Comparison of ENCODE assay signal across 1 cellular context in the genomic region with DNA sequence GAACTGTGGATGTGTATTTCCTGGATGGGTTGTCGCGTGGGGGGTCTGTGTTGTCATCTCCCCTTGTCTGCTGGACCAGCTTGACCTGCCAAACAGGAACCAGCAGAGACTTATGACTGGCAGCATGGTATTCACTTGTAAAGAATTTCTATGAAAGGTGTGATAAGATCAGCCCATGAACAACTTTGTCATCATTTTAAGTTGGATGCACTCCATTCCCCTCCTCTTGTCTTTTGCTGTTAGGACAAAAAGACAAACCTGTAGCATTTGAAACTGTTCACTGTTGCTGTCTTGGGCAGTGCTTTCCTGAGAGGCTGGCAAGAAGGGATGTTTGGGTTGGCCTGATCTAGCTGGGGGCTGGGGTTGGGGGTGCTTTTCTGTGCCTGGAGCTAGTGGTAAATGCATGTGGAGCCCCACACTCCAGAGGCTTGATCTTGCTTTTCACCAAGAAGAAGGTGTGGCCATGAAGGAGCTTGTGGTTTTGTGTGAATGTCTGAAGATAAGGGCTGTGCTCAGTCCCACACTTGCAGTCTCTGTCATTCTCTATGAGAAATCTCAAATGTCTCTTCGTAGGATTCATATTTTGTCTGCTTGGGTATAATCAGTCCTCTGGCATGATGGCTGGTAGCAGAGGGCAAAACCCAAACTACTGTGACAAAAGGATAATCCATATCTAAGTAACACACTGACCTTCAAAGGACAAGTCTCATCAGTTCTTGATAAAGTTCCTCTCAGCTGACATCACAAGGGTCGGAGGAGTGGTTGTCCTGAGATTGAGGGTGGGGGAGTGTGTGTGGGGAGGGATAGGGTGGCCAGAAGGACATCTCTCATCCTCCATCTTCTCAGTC.
TF ChIP-seq lines count a peak whose summit lies in the region.

No MANE protein-coding gene starts in this region.

TF ChIP-seq in K562, 482 proteins besides CTCF, POLR2A, EP300 and RAD21 (continued from another document and continues in another):
- TF ChIP-seq ZNF318 (IDR thresholded peaks at IDR 0.05; ENCODE audit: borderline replicate concordance in 1 of 2, low read depth in 1 of 2) (no peak), PHB2 (IDR thresholded peaks at IDR 0.05; ENCODE audit: low read depth) (no peak), CHD7 (IDR thresholded peaks at IDR 0.05; ENCODE audit: low read depth, low read length) (no peak), KDM1A (IDR thresholded peaks at IDR 0.05) (peak; percentile 99), SNAPC5 (CRISPR knock-in tag; IDR thresholded peaks at IDR 0.05) (no peak), WHSC1 (IDR thresholded peaks at IDR 0.05; ENCODE audit: low read length) (no peak), NUFIP1 (IDR thresholded peaks at IDR 0.05; ENCODE audit: partially characterized antibody) (no peak), STAT6 (CRISPR knock-in tag; IDR thresholded peaks at IDR 0.05) (no peak), PYGO2 (tag; IDR thresholded peaks at IDR 0.05) (no peak), TCF3 (CRISPR knock-in tag; IDR thresholded peaks at IDR 0.05) (peak; percentile 77), SMARCE1 (IDR thresholded peaks at IDR 0.05) (peak; percentile 63; the same call in 1 of the 2 replicates), ZNF184 (CRISPR knock-in tag; IDR thresholded peaks at IDR 0.05) (no peak), LARP7 (IDR thresholded peaks at IDR 0.05) (no peak)
- TF ChIP-seq, protein P1, sequence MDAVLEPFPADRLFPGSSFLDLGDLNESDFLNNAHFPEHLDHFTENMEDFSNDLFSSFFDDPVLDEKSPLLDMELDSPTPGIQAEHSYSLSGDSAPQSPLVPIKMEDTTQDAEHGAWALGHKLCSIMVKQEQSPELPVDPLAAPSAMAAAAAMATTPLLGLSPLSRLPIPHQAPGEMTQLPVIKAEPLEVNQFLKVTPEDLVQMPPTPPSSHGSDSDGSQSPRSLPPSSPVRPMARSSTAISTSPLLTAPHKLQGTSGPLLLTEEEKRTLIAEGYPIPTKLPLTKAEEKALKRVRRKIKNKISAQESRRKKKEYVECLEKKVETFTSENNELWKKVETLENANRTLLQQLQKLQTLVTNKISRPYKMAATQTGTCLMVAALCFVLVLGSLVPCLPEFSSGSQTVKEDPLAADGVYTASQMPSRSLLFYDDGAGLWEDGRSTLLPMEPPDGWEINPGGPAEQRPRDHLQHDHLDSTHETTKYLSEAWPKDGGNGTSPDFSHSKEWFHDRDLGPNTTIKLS (IDR thresholded peaks at IDR 0.05; ENCODE audit: borderline replicate concordance, low read depth) = no peak
- TF ChIP-seq, protein P2, sequence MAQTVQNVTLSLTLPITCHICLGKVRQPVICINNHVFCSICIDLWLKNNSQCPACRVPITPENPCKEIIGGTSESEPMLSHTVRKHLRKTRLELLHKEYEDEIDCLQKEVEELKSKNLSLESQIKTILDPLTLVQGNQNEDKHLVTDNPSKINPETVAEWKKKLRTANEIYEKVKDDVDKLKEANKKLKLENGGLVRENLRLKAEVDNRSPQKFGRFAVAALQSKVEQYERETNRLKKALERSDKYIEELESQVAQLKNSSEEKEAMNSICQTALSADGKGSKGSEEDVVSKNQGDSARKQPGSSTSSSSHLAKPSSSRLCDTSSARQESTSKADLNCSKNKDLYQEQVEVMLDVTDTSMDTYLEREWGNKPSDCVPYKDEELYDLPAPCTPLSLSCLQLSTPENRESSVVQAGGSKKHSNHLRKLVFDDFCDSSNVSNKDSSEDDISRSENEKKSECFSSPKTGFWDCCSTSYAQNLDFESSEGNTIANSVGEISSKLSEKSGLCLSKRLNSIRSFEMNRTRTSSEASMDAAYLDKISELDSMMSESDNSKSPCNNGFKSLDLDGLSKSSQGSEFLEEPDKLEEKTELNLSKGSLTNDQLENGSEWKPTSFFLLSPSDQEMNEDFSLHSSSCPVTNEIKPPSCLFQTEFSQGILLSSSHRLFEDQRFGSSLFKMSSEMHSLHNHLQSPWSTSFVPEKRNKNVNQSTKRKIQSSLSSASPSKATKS (CRISPR knock-in tag; IDR thresholded peaks at IDR 0.05) = no peak
